ENCODE assay signal across 11 cellular contexts in genomic region chr1:32449457-32449831, GRCh38. TPM values are rescaled to one million over a fixed set of nuclear protein-coding genes. Genes with fewer than 3 reads are reported as not detected.
DNase-seq lines count a peak whose midpoint lies in the region; ATAC-seq, FAIRE-seq and TF ChIP-seq lines count a peak whose summit lies in the region.
"Not testable (repeated sequence)": the region's sequence is repeated elsewhere in the genome, so short reads cannot be mapped to it uniquely, and the experiment has no call there.
"Had no signal": no experiment of that assay in that cellular context is flagged by ENCODE, and none has a peak within 500 bp of the region (broad histone marks: within the 10 kb centered on the region; RNA-seq: fewer than 3 reads in every experiment).

No MANE protein-coding gene starts in this region.

- H3K27me3 ChIP-seq in HCT116 (ENCODE audit: insufficient read depth, low read length); KMS-11 (ENCODE audit: insufficient read depth, low read depth); astrocyte (ENCODE audit: insufficient read depth, low read length); bronchial epithelial cell (ENCODE audit: control insufficient read depth, insufficient read depth, low read length); trophoblast cell (ENCODE audit: insufficient read depth, low read length): not testable (repeated sequence)

- H3K4me1 ChIP-seq in HCT116 (ENCODE audit: control insufficient read depth in 1 of 2, insufficient read depth in 2 of 2, low read length in 2 of 2) (peaks cover 22 to 37% of the 10 kb centered on the region in 2 experiments), KMS-11 (ENCODE audit: low read depth, poor library complexity, severe bottlenecking) (peaks cover 13% of the 10 kb centered on the region)
- not testable (repeated sequence) for H3K4me1 ChIP-seq in astrocyte (ENCODE audit: insufficient read depth, low read length); trophoblast cell (ENCODE audit: control insufficient read depth in 1 of 2, insufficient read depth in 2 of 2, low read length in 2 of 2)

- H3K18ac ChIP-seq in trophoblast cell (ENCODE audit: low read length) = not testable (repeated sequence)

- RAD21 ChIA-PET in HCT116 (lab: Charles Lee; ENCODE audit: low non-redundant PET in 1 of 2, low total read pairs in 2 of 2, uncharacterized antibody in 2 of 2, unreplicated experiment in 2 of 2) = interaction anchor here in 1 of 2 experiments (1.8 kb wide), 1 partner anchor 71 kb away, joined by 5 read pairs; no protein-coding TSS in a partner anchor

- not testable (repeated sequence) for H2BK120ac ChIP-seq in trophoblast cell (ENCODE audit: insufficient read depth, low read length, poor library complexity)

- not testable (repeated sequence) for H3K4me3 Mint-ChIP-seq in astrocyte (ENCODE audit: unreplicated experiment)

- H3K4ac ChIP-seq in trophoblast cell (ENCODE audit: low read depth, low read length) = not testable (repeated sequence)

- peak; percentile 12; the same call in 1 of the 2 replicates for TF ChIP-seq CTCF in C4-2B (conservative IDR thresholded peaks at IDR 0.05)
- not testable (repeated sequence) for TF ChIP-seq CTCF in HCT116 (IDR thresholded peaks at IDR 0.05 in 2 of 3, conservative IDR thresholded peaks at IDR 0.05 in 1 of 3; ENCODE audit: borderline replicate concordance in 1 of 3, insufficient read depth in 1 of 3, low read depth in 2 of 3, low read length in 2 of 3); astrocyte (IDR thresholded peaks at IDR 0.05; ENCODE audit: insufficient read depth, low read depth, low read length); bronchial epithelial cell (IDR thresholded peaks at IDR 0.05; ENCODE audit: insufficient read depth, low read length, severe bottlenecking); epithelial cell of esophagus (IDR thresholded peaks at IDR 0.05; ENCODE audit: insufficient read depth, low read depth, low read length, missing control alignments)
- peak; percentile 5; the same call in 1 of the 2 replicates for TF ChIP-seq CTCF in KMS-11 (conservative IDR thresholded peaks at IDR 0.05; ENCODE audit: low read depth, low read length)

- H3K9me3 Mint-ChIP-seq in astrocyte (ENCODE audit: unreplicated experiment) = peaks cover 13% of the 10 kb centered on the region

- not testable (repeated sequence) for H2BK5ac ChIP-seq in trophoblast cell (ENCODE audit: low read depth, low read length, poor library complexity)

- CTCF ChIA-PET in HCT116 (lab: Charles Lee) = interaction anchor here (0.6 to 3.4 kb wide), 10 partner anchors 15 to 505 kb away, joined by 3 to 14 read pairs (median 4); partner anchors contain the start of genes BSDC1, RBBP4 and ZBTB8B

- H3K36me3 ChIP-seq in HCT116 (ENCODE audit: control insufficient read depth in 1 of 2, insufficient read depth in 2 of 2, low read length in 2 of 2); KMS-11 (ENCODE audit: insufficient read depth); astrocyte (ENCODE audit: insufficient read depth, low read length); bronchial epithelial cell (ENCODE audit: control insufficient read depth, insufficient read depth, low read length); trophoblast cell (ENCODE audit: control insufficient read depth in 1 of 2, insufficient read depth in 2 of 2, low read length in 2 of 2): not testable (repeated sequence)

- not testable (repeated sequence) for H3K23ac ChIP-seq in trophoblast cell (ENCODE audit: low read length)

- not testable (repeated sequence) for H3K79me1 ChIP-seq in trophoblast cell (ENCODE audit: low read length)

- not testable (repeated sequence) for H3K14ac ChIP-seq in trophoblast cell (ENCODE audit: low read length)

- H4K91ac ChIP-seq in trophoblast cell (ENCODE audit: low read depth, low read length) = not testable (repeated sequence)

- H3K4me1 Mint-ChIP-seq in astrocyte (ENCODE audit: low read depth, unreplicated experiment) = not testable (repeated sequence)

- peak; percentile 63 for ATAC-seq in HCT116

- H3K27me3 Mint-ChIP-seq in astrocyte (ENCODE audit: low read depth, unreplicated experiment) = not testable (repeated sequence)

- BruUV-seq in HCT116 (replicated peaks; lab: Mats Ljungman, UMichigan) = TSS peak; percentile 94

- DNase-seq in HCT116 (ENCODE audit: low read depth, low spot score) = peak; percentile 78
- DNase-seq in astrocyte (ENCODE audit: low read depth) = not testable (repeated sequence)
- peak; percentile 22 for DNase-seq in bronchial epithelial cell (ENCODE audit: low read depth)
- DNase-seq in epithelial cell of esophagus (ENCODE audit: low read depth) = peak; percentile 59
- peak; percentile 12 to 40 for DNase-seq in trophoblast cell

- intact Hi-C loops in HCT116 (cut with micrococcal nuclease) = loop anchor here (1.0 to 5.0 kb wide), 4 partner anchors 53 to 323 kb away; partner anchors contain the start of genes ZBTB8A and ZBTB8OS

- peak overlapping the region in 1 of 2 experiments; percentile 36; a peak in 1 of 4 replicates for H3K4me3 ChIP-seq in HCT116 (replicated peaks in 1 of 2; ENCODE audit: low read depth in 1 of 2, low read length in 2 of 2)
- H3K4me3 ChIP-seq in KMS-11 (IDR thresholded peaks at IDR 0.05; ENCODE audit: insufficient read depth, low read depth, low read length); astrocyte (ENCODE audit: insufficient read depth, low read depth, low read length); bronchial epithelial cell (ENCODE audit: low read depth, low read length); epithelial cell of esophagus (ENCODE audit: low read length); trophoblast cell (ENCODE audit: low read depth, low read length): not testable (repeated sequence)

- WGBS in trophoblast cell (ENCODE audit: extremely low coverage, insufficient coverage, insufficient read length) = no CpG with 5 or more reads among the region's 5 CpGs

- H3K9me2 ChIP-seq in HCT116 (ENCODE audit: insufficient read depth) = not testable (repeated sequence)

- FAIRE-seq in astrocyte (lab: Jason Lieb, UNC); bronchial epithelial cell (lab: Jason Lieb, UNC): not testable (repeated sequence)

- peak overlapping the region; percentile 2 for H3K27ac Mint-ChIP-seq in astrocyte (ENCODE audit: unreplicated experiment)

- peak overlapping the region; percentile 37 for H3K9ac ChIP-seq in HCT116 (ENCODE audit: low read length)
- not testable (repeated sequence) for H3K9ac ChIP-seq in KMS-11; astrocyte (ENCODE audit: low read length); trophoblast cell (ENCODE audit: low read length)

- H4K20me1 ChIP-seq in HCT116 (ENCODE audit: insufficient read depth); KMS-11 (ENCODE audit: insufficient read depth); astrocyte (ENCODE audit: insufficient read depth, low read length): not testable (repeated sequence)

- H2AFZ ChIP-seq in HCT116 (ENCODE audit: low read depth, low read length, poor library complexity, severe bottlenecking) (peak overlapping the region; percentile 93), KMS-11 (ENCODE audit: low read depth) (0 out of 2 replicates have a peak overlapping the region, but pooled peaks have one; percentile 32)
- H2AFZ ChIP-seq in astrocyte (ENCODE audit: low read depth, low read length); trophoblast cell (ENCODE audit: insufficient read depth, low read length, poor library complexity): not testable (repeated sequence)

- not testable (repeated sequence) for H3K79me2 ChIP-seq in HCT116 (ENCODE audit: insufficient read depth, low read length); KMS-11 (ENCODE audit: insufficient read depth, low read depth); astrocyte (ENCODE audit: insufficient read depth, low read length); trophoblast cell (ENCODE audit: control insufficient read depth, insufficient read depth, low read length, poor library complexity)

- H2AK5ac ChIP-seq in trophoblast cell (ENCODE audit: low read length) = not testable (repeated sequence)

- not testable (repeated sequence) for H3K27ac ChIP-seq in C4-2B; KMS-11; astrocyte (ENCODE audit: low read depth, low read length); trophoblast cell (ENCODE audit: low read depth, low read length)
- peak overlapping the region; percentile 47; the same call in 1 of the 2 replicates for H3K27ac ChIP-seq in HCT116 (ENCODE audit: low read depth, low read length)

- H3K9me3 ChIP-seq in HCT116 (ENCODE audit: control insufficient read depth in 1 of 2, insufficient read depth in 1 of 2, low read depth in 1 of 2, low read length in 2 of 2); astrocyte (ENCODE audit: insufficient read depth, low read depth, low read length): not testable (repeated sequence)
- H3K9me3 ChIP-seq in trophoblast cell (ENCODE audit: insufficient read depth, low read depth, low read length) = peaks cover 13% of the 10 kb centered on the region

- H4K8ac ChIP-seq in trophoblast cell (ENCODE audit: low read depth, low read length) = not testable (repeated sequence)

- TF ChIP-seq POLR2A in HCT116 (IDR thresholded peaks at IDR 0.05; ENCODE audit: borderline replicate concordance, extremely low read depth, insufficient read depth, insufficient read length) = not testable (repeated sequence)

- POLR2A ChIA-PET in HCT116 (lab: Charles Lee) = interaction anchor here (0.7 to 1.8 kb wide), 6 partner anchors 50 to 388 kb away, joined by 3 to 8 read pairs (median 5); partner anchors contain the start of genes BSDC1, RBBP4 and ZBTB8OS

- H3K4me2 ChIP-seq in HCT116 (ENCODE audit: low read length) = peak overlapping the region; percentile 93
- not testable (repeated sequence) for H3K4me2 ChIP-seq in KMS-11; astrocyte (ENCODE audit: low read length); trophoblast cell (ENCODE audit: low read length)

- H2BK12ac ChIP-seq in trophoblast cell (ENCODE audit: low read length) = not testable (repeated sequence)

- not testable (repeated sequence) for H3K36me3 Mint-ChIP-seq in astrocyte (ENCODE audit: low read depth, unreplicated experiment)

- H4K12ac ChIP-seq in trophoblast cell (ENCODE audit: low read depth, low read length) = not testable (repeated sequence)

- TF ChIP-seq RAD21 in HCT116 (IDR thresholded peaks at IDR 0.05; ENCODE audit: low read depth) = not testable (repeated sequence)

RNA-seq across cellular contexts. Expression of gene ZBTB8B, which starts 15.4 kb away (rescaled TPM):
- total RNA-seq in HCT116 (2021; ENCODE audit: unreplicated experiment) = 0.25 TPM
- 0.07 and 0.16 TPM in 2 replicates for polyA plus RNA-seq in HCT116 (2012)
- total RNA-seq in astrocyte = 0.12 and 0.18 TPM in 2 replicates
- not detected in 2 replicates for total RNA-seq in bronchial epithelial cell
- polyA plus RNA-seq in trophoblast cell (2013) = 0.69 and 0.79 TPM in 2 replicates
- total RNA-seq: CD4-positive, alpha-beta memory T cell had no signal
- polyA plus RNA-seq: BJ; CD14-positive monocyte; CD4-positive, alpha-beta memory T cell; IgD-negative memory B cell had no signal

RNA-seq across cellular contexts. Expression of gene BSDC1, which starts 55.2 kb away (rescaled TPM):
- total RNA-seq in HCT116 (2021; ENCODE audit: unreplicated experiment) = 47.0 TPM
- 31.7 and 33.3 TPM in 2 replicates for polyA plus RNA-seq in HCT116 (2012)
- total RNA-seq in astrocyte = 71.9 and 73.1 TPM in 2 replicates
- total RNA-seq in bronchial epithelial cell = 35.5 and 45.6 TPM in 2 replicates
- polyA plus RNA-seq in trophoblast cell (2013) = 41.3 and 43.8 TPM in 2 replicates
